Comparison of ENCODE assay signal across 30 cellular contexts in genomic region chr9:88805217-88805943, GRCh38.
"Had no signal": no experiment of that assay in that cellular context is flagged by ENCODE, and none has a peak within 500 bp of the region (broad histone marks: within the 10 kb centered on the region; RNA-seq: fewer than 3 reads in every experiment).

No MANE protein-coding gene starts in this region.

- H3K36me3 ChIP-seq: colonic mucosa, gastroesophageal sphincter, right lobe of liver, thyroid gland, upper lobe of right lung had no signal

- H3K4me3 ChIP-seq: colonic mucosa, dorsolateral prefrontal cortex, gastroesophageal sphincter, lung, right lobe of liver, skin epidermis, thyroid gland, upper lobe of right lung had no signal

- H3K4me1 ChIP-seq: colonic mucosa, gastroesophageal sphincter, right lobe of liver, thyroid gland, upper lobe of right lung had no signal

- H3K27me3 ChIP-seq: colonic mucosa, gastroesophageal sphincter, right lobe of liver, thyroid gland, upper lobe of right lung had no signal

- DNase-seq: activated CD4-positive, alpha-beta memory T cell treated with anti-CD3 and anti-CD28 coated beads for 36 hours; activated CD4-positive, alpha-beta T cell treated with anti-CD3 and anti-CD28 coated beads, Interleukin-2, amount 10 ng/mL, durations not matched to agents 24 days and 14 days; activated CD4-positive, CD25-positive, alpha-beta regulatory T cell treated with anti-CD3 and anti-CD28 coated beads, Interleukin-2, amount 50 U/mL, for 72 hours; activated CD8-positive, alpha-beta memory T cell treated with anti-CD3 and anti-CD28 coated beads, Interleukin-2, amount 50 U/mL, for 4 hours; activated gamma-delta T cell treated with Interleukin-2 at 50 U/mL for 16 hours; activated naive CD4-positive, alpha-beta T cell treated with anti-CD3 and anti-CD28 coated beads, Interleukin-2, amount 50 U/mL, for 16 hours; activated T-cell treated with anti-CD3 and anti-CD28 coated beads, Interleukin-2, amount 50 U/mL, for 1 hour; amygdala; cerebellar nuclear complex; colonic mucosa; dorsolateral prefrontal cortex; effector memory CD8-positive, alpha-beta T cell; hypothalamus; immature natural killer cell; mesendoderm; right lobe of liver; stimulated activated CD4-positive, alpha-beta T cell treated with anti-CD3 and anti-CD28 coated beads, Interleukin-4, amount 100 ng/mL, for 24 hours; stimulated activated naive CD8-positive, alpha-beta T cell treated with anti-CD3 and anti-CD28 coated beads, Interleukin-15, amount 100 ng/mL, for 72 hours; substantia nigra; SW 1271; T-helper 17 cell; T1000; thyroid gland; upper lobe of right lung had no signal

- H3K9me3 ChIP-seq: colonic mucosa, gastroesophageal sphincter, right lobe of liver, thyroid gland, upper lobe of right lung had no signal

- ATAC-seq: effector memory CD8-positive, alpha-beta T cell; gastroesophageal sphincter; left lobe of liver; natural killer cell treated with Interleukin-12 subunit alpha and Interleukin-12 subunit beta and Interleukin-15 and Interleukin-18, amount 100 ng/mL, for 72 hours; right lobe of liver; stimulated activated effector memory CD8-positive, alpha-beta T cell treated with anti-CD3 and anti-CD28 coated beads, Interleukin-12 subunit alpha, Interleukin-12 subunit beta, amount 100 ng/mL, for 72 hours; stimulated activated naive CD8-positive, alpha-beta T cell treated with anti-CD3 and anti-CD28 coated beads, Interleukin-15, amount 100 ng/mL, for 72 hours; T-helper 17 cell; upper lobe of right lung had no signal

- H3K27ac ChIP-seq: colonic mucosa, dorsolateral prefrontal cortex, gastroesophageal sphincter, right lobe of liver, skin epidermis, thyroid gland, upper lobe of right lung had no signal
